ENCODE assay signal across 19 cellular contexts in genomic region chr4:135239964-135240363, GRCh38.
A peak's percentile ranks its signal among the peaks of the same experiment; 100 is the strongest.
DNase-seq lines count a peak whose midpoint lies in the region; ATAC-seq, FAIRE-seq and TF ChIP-seq lines count a peak whose summit lies in the region.
"Had no signal": no experiment of that assay in that cellular context is flagged by ENCODE, and none has a peak within 500 bp of the region (broad histone marks: within the 10 kb centered on the region; RNA-seq: fewer than 3 reads in every experiment).

No MANE protein-coding gene starts in this region.

- H4K8ac ChIP-seq in IMR-90 (ENCODE audit: low read depth in 2 of 2, low read length in 2 of 2) = no peak overlapping the region

- BruUV-seq in IMR-90 (replicated peaks; lab: Mats Ljungman, UMichigan) = no TSS peak

- H3K23ac ChIP-seq in IMR-90 (ENCODE audit: low read depth, low read length) = no peak overlapping the region

- no peak overlapping the region for H3K27ac ChIP-seq in IMR-90 (ENCODE audit: insufficient read depth, low read length)
- no peak overlapping the region for H3K27ac ChIP-seq in sigmoid colon
- H3K27ac ChIP-seq: BLaER1, HL-60 had no signal

- no peaks in the 10 kb centered on the region for H4K20me1 ChIP-seq in IMR-90 (ENCODE audit: insufficient read depth, low read length)
- H4K20me1 ChIP-seq: BLaER1 had no signal

- H4K91ac ChIP-seq in IMR-90 (ENCODE audit: insufficient read depth, low read depth, low read length) = no peak overlapping the region

- no peak overlapping the region for H3K4ac ChIP-seq in IMR-90 (ENCODE audit: low read depth, low read length)

- peaks cover 4% of the 10 kb centered on the region for H3K4me1 ChIP-seq in IMR-90 (ENCODE audit: control insufficient read depth, insufficient read depth, low read length)
- H3K4me1 ChIP-seq in sigmoid colon = no peaks in the 10 kb centered on the region
- H3K4me1 ChIP-seq: BLaER1 had no signal

- no peak for TF ChIP-seq RAD21 in IMR-90 (IDR thresholded peaks at IDR 0.05; ENCODE audit: low read length)

- peak; percentile 64 for ATAC-seq in IMR-90 (ENCODE audit: low read depth)
- ATAC-seq in SK-N-SH treated with all-trans-retinoic acid at 6 μM for 48 hours = peak; percentile 23
- ATAC-seq in Right ventricle myocardium superior (ENCODE audit: poor library complexity) = no peak
- ATAC-seq: GM12878, K562 had no signal

- H3K27me3 ChIP-seq in IMR-90 (ENCODE audit: control insufficient read depth, insufficient read depth, low read length) (no peaks in the 10 kb centered on the region), sigmoid colon (no peaks in the 10 kb centered on the region)
- H3K27me3 ChIP-seq: BLaER1 had no signal

- no peak overlapping the region for H2BK20ac ChIP-seq in IMR-90 (ENCODE audit: low read depth, low read length)

- no peak overlapping the region for H3K18ac ChIP-seq in IMR-90 (ENCODE audit: low read depth, low read length)

- H3K9me1 ChIP-seq in IMR-90 (ENCODE audit: insufficient read depth, low read length) = no peaks in the 10 kb centered on the region

- no peak overlapping the region for H3K14ac ChIP-seq in IMR-90 (replicated peaks; ENCODE audit: low read depth, low read length)

- H3K4me2 ChIP-seq in IMR-90 (ENCODE audit: low read depth, low read length) = no peak overlapping the region
- H3K4me2 ChIP-seq: BLaER1 had no signal

- no peak overlapping the region for H2BK15ac ChIP-seq in IMR-90 (ENCODE audit: low read depth, low read length)

- H4K5ac ChIP-seq in IMR-90 (ENCODE audit: low read depth, low read length) = no peak overlapping the region

- H2AK5ac ChIP-seq in IMR-90 (ENCODE audit: low read depth, low read length) = no peak overlapping the region

- no peak for FAIRE-seq in RCC 7860 (lab: Jason Lieb, UNC)
- FAIRE-seq: GM12878, H1, K562 had no signal

- POLR2A ChIA-PET in IMR-90 (lab: Charles Lee; ENCODE audit: unreplicated experiment) = no interaction called here

- H3K9me3 ChIP-seq in IMR-90 (ENCODE audit: control insufficient read depth, insufficient read depth, low read length) = no peaks in the 10 kb centered on the region
- H3K9me3 ChIP-seq in sigmoid colon = no peaks in the 10 kb centered on the region
- H3K9me3 ChIP-seq: BLaER1 had no signal

- H3K56ac ChIP-seq in IMR-90 (ENCODE audit: extremely low read depth, insufficient read depth, low read length) = no peak overlapping the region

- in situ Hi-C loops in IMR-90 (cut with MboI; ENCODE audit: low sequenced_read_pairs) = no loop called here

- intact Hi-C loops in IMR-90 (cut with micrococcal nuclease) (no loop called here), Right ventricle myocardium superior (cut with DNase I) (no loop called here), sigmoid colon (cut with DNase I) (no loop called here)

- CTCF ChIA-PET in IMR-90 (lab: Yijun Ruan, JAX) = interaction anchor here (0.6 kb wide), 1 partner anchor 540 kb away, joined by 3 read pairs; no protein-coding TSS in a partner anchor

- TF ChIP-seq CTCF in IMR-90 (conservative IDR thresholded peaks at IDR 0.05; ENCODE audit: low read depth, low read length) (no peak), sigmoid colon (IDR thresholded peaks at IDR 0.05) (no peak)

- WGBS in IMR-90 (ENCODE audit: extremely low coverage in 2 of 2, insufficient read length in 1 of 2), 2 experiments = no CpG with 5 or more reads among the region's 4 CpGs
- 45 to 65% methylated on average over 4 of the region's 4 CpGs for WGBS in sigmoid colon, 2 donors

- no peaks in the 10 kb centered on the region for H3K79me1 ChIP-seq in IMR-90 (ENCODE audit: low read depth in 1 of 2, low read length in 2 of 2)

- dilution Hi-C loops in IMR-90 (cut with HindIII; ENCODE audit: low sequenced_read_pairs, unreplicated experiment) = no loop called here

- no peak overlapping the region for H3K9ac ChIP-seq in IMR-90 (ENCODE audit: low read depth, low read length)
- H3K9ac ChIP-seq: BLaER1 had no signal

- H3K4me3 ChIP-seq in IMR-90 (ENCODE audit: insufficient read depth, low read depth, low read length) (no peak overlapping the region), sigmoid colon (no peak overlapping the region)
- H3K4me3 ChIP-seq: BLaER1, GM12878, K562 had no signal

- TF ChIP-seq POLR2A in IMR-90 (IDR thresholded peaks at IDR 0.05; ENCODE audit: low read depth, low read length) (no peak), sigmoid colon (IDR thresholded peaks at IDR 0.05) (no peak)

- no peak overlapping the region for H2BK120ac ChIP-seq in IMR-90 (ENCODE audit: low read depth, low read length)

- H2AFZ ChIP-seq in IMR-90 (replicated peaks; ENCODE audit: low read length, poor library complexity) = no peak overlapping the region

- no peak for TF ChIP-seq EP300 in sigmoid colon (IDR thresholded peaks at IDR 0.05)

- peak; percentile 15 for DNase-seq in EL
- peak; percentile 40 for DNase-seq in IMR-90
- peak; percentile 19 for DNase-seq in iris pigment epithelial cell (ENCODE audit: low read depth)
- DNase-seq in RCC 7860 (ENCODE audit: low spot score) = no peak
- DNase-seq in Right ventricle myocardium superior = no peak
- no peak for DNase-seq in sigmoid colon
- DNase-seq in NCI-H748 (lab: John Stamatoyannopoulos, UW; ENCODE audit: unreplicated experiment) = no peak
- DNase-seq: 8988T; CD8-positive, alpha-beta memory T cell; COR-L47; DMS53; DND-41; H9 had no signal

- H3K36me3 ChIP-seq in IMR-90 (ENCODE audit: control insufficient read depth, insufficient read depth, low read length) = no peaks in the 10 kb centered on the region
- H3K36me3 ChIP-seq in sigmoid colon = no peaks in the 10 kb centered on the region
- H3K36me3 ChIP-seq: BLaER1 had no signal

- no peak overlapping the region for H2BK5ac ChIP-seq in IMR-90 (ENCODE audit: low read depth, low read length, poor library complexity, severe bottlenecking)

- no peak overlapping the region for H2AK9ac ChIP-seq in IMR-90 (replicated peaks; ENCODE audit: low read depth, low read length, poor library complexity)

TF ChIP-seq in IMR-90, 13 proteins besides CTCF, POLR2A, EP300 and RAD21:
- TF ChIP-seq BHLHE40 (IDR thresholded peaks at IDR 0.05; ENCODE audit: low read depth, low read length) (no peak), MXI1 (IDR thresholded peaks at IDR 0.05; ENCODE audit: borderline replicate concordance, low read depth, low read length) (no peak)
- TF ChIP-seq, protein P1, sequence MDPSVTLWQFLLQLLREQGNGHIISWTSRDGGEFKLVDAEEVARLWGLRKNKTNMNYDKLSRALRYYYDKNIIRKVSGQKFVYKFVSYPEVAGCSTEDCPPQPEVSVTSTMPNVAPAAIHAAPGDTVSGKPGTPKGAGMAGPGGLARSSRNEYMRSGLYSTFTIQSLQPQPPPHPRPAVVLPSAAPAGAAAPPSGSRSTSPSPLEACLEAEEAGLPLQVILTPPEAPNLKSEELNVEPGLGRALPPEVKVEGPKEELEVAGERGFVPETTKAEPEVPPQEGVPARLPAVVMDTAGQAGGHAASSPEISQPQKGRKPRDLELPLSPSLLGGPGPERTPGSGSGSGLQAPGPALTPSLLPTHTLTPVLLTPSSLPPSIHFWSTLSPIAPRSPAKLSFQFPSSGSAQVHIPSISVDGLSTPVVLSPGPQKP (IDR thresholded peaks at IDR 0.05; ENCODE audit: borderline replicate concordance, low read depth, low read length) = no peak

TF ChIP-seq in SK-N-SH treated with all-trans-retinoic acid at 6 μM for 48 hours, 23 proteins besides CTCF, POLR2A, EP300 and RAD21 (continues in another document):
- TF ChIP-seq ZNF8 (CRISPR knock-in tag; IDR thresholded peaks at IDR 0.05) = no peak
- TF ChIP-seq OSR1 (CRISPR knock-in tag; IDR thresholded peaks at IDR 0.05) = no peak
- no peak for TF ChIP-seq RARB (CRISPR knock-in tag; IDR thresholded peaks at IDR 0.05)
- no peak for TF ChIP-seq ISL1 (CRISPR knock-in tag; IDR thresholded peaks at IDR 0.05)
- TF ChIP-seq ZFP3 (CRISPR knock-in tag; IDR thresholded peaks at IDR 0.05) = no peak
- TF ChIP-seq CREB5 (CRISPR knock-in tag; IDR thresholded peaks at IDR 0.05; ENCODE audit: low read depth) = no peak
- TF ChIP-seq ZNF565 (CRISPR knock-in tag; conservative IDR thresholded peaks at IDR 0.05; ENCODE audit: low read depth) = no peak
- TF ChIP-seq, protein P2, sequence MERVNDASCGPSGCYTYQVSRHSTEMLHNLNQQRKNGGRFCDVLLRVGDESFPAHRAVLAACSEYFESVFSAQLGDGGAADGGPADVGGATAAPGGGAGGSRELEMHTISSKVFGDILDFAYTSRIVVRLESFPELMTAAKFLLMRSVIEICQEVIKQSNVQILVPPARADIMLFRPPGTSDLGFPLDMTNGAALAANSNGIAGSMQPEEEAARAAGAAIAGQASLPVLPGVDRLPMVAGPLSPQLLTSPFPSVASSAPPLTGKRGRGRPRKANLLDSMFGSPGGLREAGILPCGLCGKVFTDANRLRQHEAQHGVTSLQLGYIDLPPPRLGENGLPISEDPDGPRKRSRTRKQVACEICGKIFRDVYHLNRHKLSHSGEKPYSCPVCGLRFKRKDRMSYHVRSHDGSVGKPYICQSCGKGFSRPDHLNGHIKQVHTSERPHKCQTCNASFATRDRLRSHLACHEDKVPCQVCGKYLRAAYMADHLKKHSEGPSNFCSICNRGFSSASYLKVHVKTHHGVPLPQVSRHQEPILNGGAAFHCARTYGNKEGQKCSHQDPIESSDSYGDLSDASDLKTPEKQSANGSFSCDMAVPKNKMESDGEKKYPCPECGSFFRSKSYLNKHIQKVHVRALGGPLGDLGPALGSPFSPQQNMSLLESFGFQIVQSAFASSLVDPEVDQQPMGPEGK (CRISPR knock-in tag; IDR thresholded peaks at IDR 0.05; ENCODE audit: borderline replicate concordance) = no peak
- TF ChIP-seq, protein P3, sequence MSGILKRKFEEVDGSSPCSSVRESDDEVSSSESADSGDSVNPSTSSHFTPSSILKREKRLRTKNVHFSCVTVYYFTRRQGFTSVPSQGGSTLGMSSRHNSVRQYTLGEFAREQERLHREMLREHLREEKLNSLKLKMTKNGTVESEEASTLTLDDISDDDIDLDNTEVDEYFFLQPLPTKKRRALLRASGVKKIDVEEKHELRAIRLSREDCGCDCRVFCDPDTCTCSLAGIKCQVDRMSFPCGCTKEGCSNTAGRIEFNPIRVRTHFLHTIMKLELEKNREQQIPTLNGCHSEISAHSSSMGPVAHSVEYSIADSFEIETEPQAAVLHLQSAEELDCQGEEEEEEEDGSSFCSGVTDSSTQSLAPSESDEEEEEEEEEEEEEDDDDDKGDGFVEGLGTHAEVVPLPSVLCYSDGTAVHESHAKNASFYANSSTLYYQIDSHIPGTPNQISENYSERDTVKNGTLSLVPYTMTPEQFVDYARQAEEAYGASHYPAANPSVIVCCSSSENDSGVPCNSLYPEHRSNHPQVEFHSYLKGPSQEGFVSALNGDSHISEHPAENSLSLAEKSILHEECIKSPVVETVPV (CRISPR knock-in tag; IDR thresholded peaks at IDR 0.05) = no peak

Comparison
In these comparisons a context has a peak if more than half of its experiments do, and no peak if none do; other contexts are left out.
1. DNase-seq: peak in EL (single experiment), IMR-90 (single experiment) and iris pigment epithelial cell (single experiment); none in RCC 7860 (single experiment), Right ventricle myocardium superior (single experiment), sigmoid colon (single experiment) and NCI-H748 (single experiment).